1 cellular context compared by ENCODE assay signal in the genomic region with DNA sequence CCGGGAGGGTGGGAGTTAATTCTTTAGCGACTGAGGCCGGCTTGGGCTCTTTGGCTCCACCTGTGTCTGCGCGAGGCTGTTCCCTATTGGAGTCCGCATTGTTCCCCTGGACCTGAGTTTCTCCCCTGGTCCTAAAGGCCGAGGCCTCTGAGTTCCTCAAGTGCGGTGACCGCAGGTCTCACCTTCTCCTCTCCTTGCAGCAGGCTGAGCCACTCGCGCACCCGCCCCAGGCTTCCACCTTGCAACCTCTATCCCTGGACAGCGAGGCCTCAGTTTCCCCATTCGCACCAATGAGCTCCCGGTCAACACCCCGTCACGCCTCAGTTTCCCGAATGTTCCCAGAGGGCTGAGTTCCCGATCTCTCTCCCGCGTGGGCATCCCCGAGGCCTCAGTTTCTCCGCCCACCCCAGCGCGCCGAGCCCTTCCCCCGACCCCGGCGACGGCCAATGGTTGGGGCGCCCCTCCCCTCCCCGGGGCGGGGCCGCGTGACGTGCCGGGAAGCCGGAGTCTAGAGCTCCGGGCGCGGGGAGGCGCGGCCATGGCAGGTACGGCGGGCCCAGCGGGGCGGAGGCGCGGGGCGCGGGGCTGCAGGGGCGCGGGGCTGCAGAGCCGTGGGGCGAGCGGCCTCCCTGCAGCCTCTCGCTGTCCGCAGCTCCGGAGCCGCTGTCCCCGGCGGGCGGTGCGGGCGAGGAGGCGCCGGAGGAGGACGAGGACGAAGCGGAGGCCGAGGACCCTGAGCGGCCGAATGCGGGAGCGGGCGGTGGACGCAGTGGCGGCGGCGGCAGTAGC.
A peak's percentile ranks its signal among the peaks of the same experiment; 100 is the strongest.
TF ChIP-seq lines count a peak whose summit lies in the region.

A gene with protein sequence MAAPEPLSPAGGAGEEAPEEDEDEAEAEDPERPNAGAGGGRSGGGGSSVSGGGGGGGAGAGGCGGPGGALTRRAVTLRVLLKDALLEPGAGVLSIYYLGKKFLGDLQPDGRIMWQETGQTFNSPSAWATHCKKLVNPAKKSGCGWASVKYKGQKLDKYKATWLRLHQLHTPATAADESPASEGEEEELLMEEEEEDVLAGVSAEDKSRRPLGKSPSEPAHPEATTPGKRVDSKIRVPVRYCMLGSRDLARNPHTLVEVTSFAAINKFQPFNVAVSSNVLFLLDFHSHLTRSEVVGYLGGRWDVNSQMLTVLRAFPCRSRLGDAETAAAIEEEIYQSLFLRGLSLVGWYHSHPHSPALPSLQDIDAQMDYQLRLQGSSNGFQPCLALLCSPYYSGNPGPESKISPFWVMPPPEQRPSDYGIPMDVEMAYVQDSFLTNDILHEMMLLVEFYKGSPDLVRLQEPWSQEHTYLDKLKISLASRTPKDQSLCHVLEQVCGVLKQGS (plus strand): TSS at position 507 of the 789 bp plus-strand sequence. CDS start 32 bp downstream, at position 539.

TF ChIP-seq in K562, 482 proteins besides CTCF, POLR2A, EP300 and RAD21 (continued from another document and continues in another):
- TF ChIP-seq, protein P1, sequence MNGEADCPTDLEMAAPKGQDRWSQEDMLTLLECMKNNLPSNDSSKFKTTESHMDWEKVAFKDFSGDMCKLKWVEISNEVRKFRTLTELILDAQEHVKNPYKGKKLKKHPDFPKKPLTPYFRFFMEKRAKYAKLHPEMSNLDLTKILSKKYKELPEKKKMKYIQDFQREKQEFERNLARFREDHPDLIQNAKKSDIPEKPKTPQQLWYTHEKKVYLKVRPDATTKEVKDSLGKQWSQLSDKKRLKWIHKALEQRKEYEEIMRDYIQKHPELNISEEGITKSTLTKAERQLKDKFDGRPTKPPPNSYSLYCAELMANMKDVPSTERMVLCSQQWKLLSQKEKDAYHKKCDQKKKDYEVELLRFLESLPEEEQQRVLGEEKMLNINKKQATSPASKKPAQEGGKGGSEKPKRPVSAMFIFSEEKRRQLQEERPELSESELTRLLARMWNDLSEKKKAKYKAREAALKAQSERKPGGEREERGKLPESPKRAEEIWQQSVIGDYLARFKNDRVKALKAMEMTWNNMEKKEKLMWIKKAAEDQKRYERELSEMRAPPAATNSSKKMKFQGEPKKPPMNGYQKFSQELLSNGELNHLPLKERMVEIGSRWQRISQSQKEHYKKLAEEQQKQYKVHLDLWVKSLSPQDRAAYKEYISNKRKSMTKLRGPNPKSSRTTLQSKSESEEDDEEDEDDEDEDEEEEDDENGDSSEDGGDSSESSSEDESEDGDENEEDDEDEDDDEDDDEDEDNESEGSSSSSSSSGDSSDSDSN (IDR thresholded peaks at IDR 0.05; ENCODE audit: borderline replicate concordance in 1 of 2, low read depth in 2 of 2, low read length in 2 of 2) = 0 out of 4 replicates have a peak, but pooled peaks of 1 of the 2 experiments have one; percentile 45
- TF ChIP-seq, protein P2, sequence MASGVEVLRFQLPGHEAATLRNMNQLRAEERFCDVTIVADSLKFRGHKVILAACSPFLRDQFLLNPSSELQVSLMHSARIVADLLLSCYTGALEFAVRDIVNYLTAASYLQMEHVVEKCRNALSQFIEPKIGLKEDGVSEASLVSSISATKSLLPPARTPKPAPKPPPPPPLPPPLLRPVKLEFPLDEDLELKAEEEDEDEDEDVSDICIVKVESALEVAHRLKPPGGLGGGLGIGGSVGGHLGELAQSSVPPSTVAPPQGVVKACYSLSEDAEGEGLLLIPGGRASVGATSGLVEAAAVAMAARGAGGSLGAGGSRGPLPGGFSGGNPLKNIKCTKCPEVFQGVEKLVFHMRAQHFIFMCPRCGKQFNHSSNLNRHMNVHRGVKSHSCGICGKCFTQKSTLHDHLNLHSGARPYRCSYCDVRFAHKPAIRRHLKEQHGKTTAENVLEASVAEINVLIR (CRISPR knock-in tag; IDR thresholded peaks at IDR 0.05) = peak; percentile 35; the same call in 1 of the 2 replicates
- peak; percentile 82 for TF ChIP-seq CREM (IDR thresholded peaks at IDR 0.05; ENCODE audit: low read depth)
- no peak for TF ChIP-seq DIDO1 (tag; IDR thresholded peaks at IDR 0.05; ENCODE audit: low read depth)
- 0 out of 2 replicates have a peak, but pooled peaks have one; percentile 13 for TF ChIP-seq PHF21A (IDR thresholded peaks at IDR 0.05; ENCODE audit: borderline replicate concordance, low read depth)
- TF ChIP-seq, protein P3, sequence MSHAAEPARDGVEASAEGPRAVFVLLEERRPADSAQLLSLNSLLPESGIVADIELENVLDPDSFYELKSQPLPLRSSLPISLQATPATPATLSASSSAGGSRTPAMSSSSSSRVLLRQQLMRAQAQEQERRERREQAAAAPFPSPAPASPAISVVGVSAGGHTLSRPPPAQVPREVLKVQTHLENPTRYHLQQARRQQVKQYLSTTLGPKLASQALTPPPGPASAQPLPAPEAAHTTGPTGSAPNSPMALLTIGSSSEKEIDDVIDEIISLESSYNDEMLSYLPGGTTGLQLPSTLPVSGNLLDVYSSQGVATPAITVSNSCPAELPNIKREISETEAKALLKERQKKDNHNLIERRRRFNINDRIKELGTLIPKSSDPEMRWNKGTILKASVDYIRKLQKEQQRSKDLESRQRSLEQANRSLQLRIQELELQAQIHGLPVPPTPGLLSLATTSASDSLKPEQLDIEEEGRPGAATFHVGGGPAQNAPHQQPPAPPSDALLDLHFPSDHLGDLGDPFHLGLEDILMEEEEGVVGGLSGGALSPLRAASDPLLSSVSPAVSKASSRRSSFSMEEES (CRISPR knock-in tag; IDR thresholded peaks at IDR 0.05) = no peak
- 0 out of 2 replicates have a peak, but pooled peaks have one; percentile 27 for TF ChIP-seq C11orf30 (IDR thresholded peaks at IDR 0.05; ENCODE audit: low read depth)
- TF ChIP-seq ZEB2 (IDR thresholded peaks at IDR 0.05) = 0 out of 2 replicates have a peak, but pooled peaks have one; percentile 12
- TF ChIP-seq, protein P4, sequence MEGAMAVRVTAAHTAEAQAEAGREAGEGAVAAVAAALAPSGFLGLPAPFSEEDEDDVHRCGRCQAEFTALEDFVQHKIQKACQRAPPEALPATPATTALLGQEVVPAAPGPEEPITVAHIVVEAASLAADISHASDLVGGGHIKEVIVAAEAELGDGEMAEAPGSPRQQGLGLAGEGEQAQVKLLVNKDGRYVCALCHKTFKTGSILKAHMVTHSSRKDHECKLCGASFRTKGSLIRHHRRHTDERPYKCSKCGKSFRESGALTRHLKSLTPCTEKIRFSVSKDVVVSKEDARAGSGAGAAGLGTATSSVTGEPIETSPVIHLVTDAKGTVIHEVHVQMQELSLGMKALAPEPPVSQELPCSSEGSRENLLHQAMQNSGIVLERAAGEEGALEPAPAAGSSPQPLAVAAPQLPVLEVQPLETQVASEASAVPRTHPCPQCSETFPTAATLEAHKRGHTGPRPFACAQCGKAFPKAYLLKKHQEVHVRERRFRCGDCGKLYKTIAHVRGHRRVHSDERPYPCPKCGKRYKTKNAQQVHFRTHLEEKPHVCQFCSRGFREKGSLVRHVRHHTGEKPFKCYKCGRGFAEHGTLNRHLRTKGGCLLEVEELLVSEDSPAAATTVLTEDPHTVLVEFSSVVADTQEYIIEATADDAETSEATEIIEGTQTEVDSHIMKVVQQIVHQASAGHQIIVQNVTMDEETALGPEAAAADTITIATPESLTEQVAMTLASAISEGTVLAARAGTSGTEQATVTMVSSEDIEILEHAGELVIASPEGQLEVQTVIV (CRISPR knock-in tag; IDR thresholded peaks at IDR 0.05; ENCODE audit: borderline replicate concordance) = no peak
- peak; percentile 58 for TF ChIP-seq EGR1 (conservative IDR thresholded peaks at IDR 0.05)
- TF ChIP-seq NFIC (IDR thresholded peaks at IDR 0.05) = peak; percentile 47
- TF ChIP-seq, protein P5, sequence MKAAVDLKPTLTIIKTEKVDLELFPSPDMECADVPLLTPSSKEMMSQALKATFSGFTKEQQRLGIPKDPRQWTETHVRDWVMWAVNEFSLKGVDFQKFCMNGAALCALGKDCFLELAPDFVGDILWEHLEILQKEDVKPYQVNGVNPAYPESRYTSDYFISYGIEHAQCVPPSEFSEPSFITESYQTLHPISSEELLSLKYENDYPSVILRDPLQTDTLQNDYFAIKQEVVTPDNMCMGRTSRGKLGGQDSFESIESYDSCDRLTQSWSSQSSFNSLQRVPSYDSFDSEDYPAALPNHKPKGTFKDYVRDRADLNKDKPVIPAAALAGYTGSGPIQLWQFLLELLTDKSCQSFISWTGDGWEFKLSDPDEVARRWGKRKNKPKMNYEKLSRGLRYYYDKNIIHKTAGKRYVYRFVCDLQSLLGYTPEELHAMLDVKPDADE (conservative IDR thresholded peaks at IDR 0.05; ENCODE audit: control insufficient read depth, low read depth, low read length) = peak; percentile 85
- TF ChIP-seq NUFIP1 (IDR thresholded peaks at IDR 0.05; ENCODE audit: partially characterized antibody) = no peak
- TF ChIP-seq PHTF2 (CRISPR knock-in tag; IDR thresholded peaks at IDR 0.05) = no peak
- TF ChIP-seq MYC (IDR thresholded peaks at IDR 0.05; ENCODE audit: low read depth, low read length) = no peak; the same call in none of the 2 replicates
- TF ChIP-seq MYC (CRISPR knock-in tag; IDR thresholded peaks at IDR 0.05; ENCODE audit: borderline replicate concordance, low read depth) = no peak; the same call in 1 of the 2 replicates
- TF ChIP-seq, protein P6, sequence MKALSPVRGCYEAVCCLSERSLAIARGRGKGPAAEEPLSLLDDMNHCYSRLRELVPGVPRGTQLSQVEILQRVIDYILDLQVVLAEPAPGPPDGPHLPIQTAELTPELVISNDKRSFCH (CRISPR knock-in tag; IDR thresholded peaks at IDR 0.05) = no peak
- TF ChIP-seq, protein P6 (tag; IDR thresholded peaks at IDR 0.05) = no peak
- TF ChIP-seq, protein P7, sequence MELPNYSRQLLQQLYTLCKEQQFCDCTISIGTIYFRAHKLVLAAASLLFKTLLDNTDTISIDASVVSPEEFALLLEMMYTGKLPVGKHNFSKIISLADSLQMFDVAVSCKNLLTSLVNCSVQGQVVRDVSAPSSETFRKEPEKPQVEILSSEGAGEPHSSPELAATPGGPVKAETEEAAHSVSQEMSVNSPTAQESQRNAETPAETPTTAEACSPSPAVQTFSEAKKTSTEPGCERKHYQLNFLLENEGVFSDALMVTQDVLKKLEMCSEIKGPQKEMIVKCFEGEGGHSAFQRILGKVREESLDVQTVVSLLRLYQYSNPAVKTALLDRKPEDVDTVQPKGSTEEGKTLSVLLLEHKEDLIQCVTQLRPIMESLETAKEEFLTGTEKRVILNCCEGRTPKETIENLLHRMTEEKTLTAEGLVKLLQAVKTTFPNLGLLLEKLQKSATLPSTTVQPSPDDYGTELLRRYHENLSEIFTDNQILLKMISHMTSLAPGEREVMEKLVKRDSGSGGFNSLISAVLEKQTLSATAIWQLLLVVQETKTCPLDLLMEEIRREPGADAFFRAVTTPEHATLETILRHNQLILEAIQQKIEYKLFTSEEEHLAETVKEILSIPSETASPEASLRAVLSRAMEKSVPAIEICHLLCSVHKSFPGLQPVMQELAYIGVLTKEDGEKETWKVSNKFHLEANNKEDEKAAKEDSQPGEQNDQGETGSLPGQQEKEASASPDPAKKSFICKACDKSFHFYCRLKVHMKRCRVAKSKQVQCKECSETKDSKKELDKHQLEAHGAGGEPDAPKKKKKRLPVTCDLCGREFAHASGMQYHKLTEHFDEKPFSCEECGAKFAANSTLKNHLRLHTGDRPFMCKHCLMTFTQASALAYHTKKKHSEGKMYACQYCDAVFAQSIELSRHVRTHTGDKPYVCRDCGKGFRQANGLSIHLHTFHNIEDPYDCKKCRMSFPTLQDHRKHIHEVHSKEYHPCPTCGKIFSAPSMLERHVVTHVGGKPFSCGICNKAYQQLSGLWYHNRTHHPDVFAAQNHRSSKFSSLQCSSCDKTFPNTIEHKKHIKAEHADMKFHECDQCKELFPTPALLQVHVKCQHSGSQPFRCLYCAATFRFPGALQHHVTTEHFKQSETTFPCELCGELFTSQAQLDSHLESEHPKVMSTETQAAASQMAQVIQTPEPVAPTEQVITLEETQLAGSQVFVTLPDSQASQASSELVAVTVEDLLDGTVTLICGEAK (IDR thresholded peaks at IDR 0.05) = 0 out of 2 replicates have a peak, but pooled peaks have one; percentile 29
- TF ChIP-seq, protein P7 (CRISPR knock-in tag; IDR thresholded peaks at IDR 0.05) = no peak
- TF ChIP-seq, protein P8, sequence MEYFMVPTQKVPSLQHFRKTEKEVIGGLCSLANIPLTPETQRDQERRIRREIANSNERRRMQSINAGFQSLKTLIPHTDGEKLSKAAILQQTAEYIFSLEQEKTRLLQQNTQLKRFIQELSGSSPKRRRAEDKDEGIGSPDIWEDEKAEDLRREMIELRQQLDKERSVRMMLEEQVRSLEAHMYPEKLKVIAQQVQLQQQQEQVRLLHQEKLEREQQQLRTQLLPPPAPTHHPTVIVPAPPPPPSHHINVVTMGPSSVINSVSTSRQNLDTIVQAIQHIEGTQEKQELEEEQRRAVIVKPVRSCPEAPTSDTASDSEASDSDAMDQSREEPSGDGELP (CRISPR knock-in tag; IDR thresholded peaks at IDR 0.05; ENCODE audit: borderline replicate concordance) = peak; percentile 62; the same call in 1 of the 2 replicates
- peak; percentile 80 for TF ChIP-seq EP400 (IDR thresholded peaks at IDR 0.05)
- peak in 2 of 3 experiments; percentile 74 to 85 for TF ChIP-seq YY1 (IDR thresholded peaks at IDR 0.05; ENCODE audit: borderline replicate concordance in 1 of 3, control insufficient read depth in 1 of 3, extremely low read depth in 1 of 3, insufficient read depth in 3 of 3, insufficient read length in 1 of 3, insufficient replicate concordance in 2 of 3, low read depth in 1 of 3, low read length in 2 of 3)
- TF ChIP-seq KAT7 (CRISPR knock-in tag; IDR thresholded peaks at IDR 0.05; ENCODE audit: borderline replicate concordance) = peak; percentile 77; the same call in 1 of the 2 replicates
- TF ChIP-seq BCOR (IDR thresholded peaks at IDR 0.05) = peak; percentile 98
- TF ChIP-seq ZNF384 (IDR thresholded peaks at IDR 0.05; ENCODE audit: low read depth, low read length) = no peak
- 0 out of 2 replicates have a peak, but pooled peaks have one; percentile 6 for TF ChIP-seq OTX1 (CRISPR knock-in tag; IDR thresholded peaks at IDR 0.05)
- TF ChIP-seq NCOA4 (IDR thresholded peaks at IDR 0.05; ENCODE audit: partially characterized antibody) = no peak
- peak; percentile 86 for TF ChIP-seq HDAC2 (IDR thresholded peaks at IDR 0.05)
